In the genomic region with DNA sequence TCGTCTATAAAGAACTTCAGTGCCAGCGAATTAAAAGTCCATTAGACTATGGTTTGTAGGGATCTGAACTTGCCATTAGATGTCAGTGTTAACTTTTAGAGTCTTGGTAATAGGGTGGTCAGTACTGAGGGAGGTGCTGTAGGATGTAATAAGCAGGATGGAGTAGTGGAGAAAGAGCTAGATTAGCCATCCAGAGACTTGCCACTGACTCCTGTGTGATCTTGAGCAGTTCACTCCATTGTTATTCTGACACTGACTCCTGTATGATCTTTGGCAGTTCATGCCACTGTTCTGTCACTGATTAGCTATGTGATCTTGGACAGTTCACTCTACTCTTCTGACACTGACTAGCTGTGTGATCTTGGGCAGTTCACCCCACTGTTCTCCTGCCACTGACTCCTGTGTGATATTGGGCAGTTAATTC, we compare ENCODE assay signal across 8 cellular contexts.
A peak's percentile ranks its signal among the peaks of the same experiment; 100 is the strongest.
DNase-seq lines count a peak whose midpoint lies in the region; ATAC-seq, FAIRE-seq and TF ChIP-seq lines count a peak whose summit lies in the region.

No MANE protein-coding gene starts in this region.

- H3K36me3 Mint-ChIP-seq in MCF 10A (ENCODE audit: insufficient read depth, unreplicated experiment) = peaks cover 12% of the 10 kb centered on the region
- peaks cover 24% of the 10 kb centered on the region for H3K36me3 Mint-ChIP-seq in astrocyte (ENCODE audit: low read depth, unreplicated experiment)
- H3K36me3 Mint-ChIP-seq in mesothelial cell of epicardium = peaks cover 50% of the 10 kb centered on the region

- no peaks in the 10 kb centered on the region for H3K4me1 Mint-ChIP-seq in MCF 10A (ENCODE audit: insufficient read depth, unreplicated experiment)
- peaks cover 7% of the 10 kb centered on the region for H3K4me1 Mint-ChIP-seq in astrocyte (ENCODE audit: low read depth, unreplicated experiment)
- H3K4me1 Mint-ChIP-seq in mesothelial cell of epicardium = no peaks in the 10 kb centered on the region

- intact Hi-C loops in MCF 10A (cut with micrococcal nuclease) (loop anchor here (1.0 to 10.0 kb wide), 3 partner anchors 85 to 188 kb away; no protein-coding TSS in a partner anchor), breast epithelium (cut with DNase I; ENCODE audit: low total_unique reads) (no loop called here), aorta (cut with DNase I) (loop anchor here (1.0 to 10.0 kb wide), 4 partner anchors 80 to 188 kb away; no protein-coding TSS in a partner anchor), posterior cingulate gyrus (cut with DNase I) (loop anchor here (1.0 kb wide), 1 partner anchor 188 kb away; no protein-coding TSS in a partner anchor)

- POLR2A ChIA-PET in MCF 10A (lab: Yijun Ruan, JAX) = interaction anchor here (0.7 to 1.3 kb wide), 4 partner anchors 19 to 187 kb away, joined by 3 to 4 read pairs (median 4); no protein-coding TSS in a partner anchor

- no peaks in the 10 kb centered on the region for H3K27me3 ChIP-seq in breast epithelium
- H3K27me3 ChIP-seq in astrocyte (ENCODE audit: insufficient read depth, low read length) = no peaks in the 10 kb centered on the region
- no peaks in the 10 kb centered on the region for H3K27me3 ChIP-seq in aorta (ENCODE audit: control insufficient read depth in 1 of 2, insufficient read depth in 2 of 2, low read length in 1 of 2)

- no peaks in the 10 kb centered on the region for H4K20me1 ChIP-seq in astrocyte (ENCODE audit: insufficient read depth, low read length)

- H3K4me3 Mint-ChIP-seq in MCF 10A (ENCODE audit: unreplicated experiment) = no peak overlapping the region
- no peak overlapping the region for H3K4me3 Mint-ChIP-seq in astrocyte (ENCODE audit: unreplicated experiment)
- no peak overlapping the region for H3K4me3 Mint-ChIP-seq in mesothelial cell of epicardium

- H3K9me3 ChIP-seq in breast epithelium = no peaks in the 10 kb centered on the region
- H3K9me3 ChIP-seq in astrocyte (ENCODE audit: insufficient read depth, low read depth, low read length) = no peaks in the 10 kb centered on the region
- no peaks in the 10 kb centered on the region for H3K9me3 ChIP-seq in aorta (ENCODE audit: control insufficient read depth, low read length)

- ATAC-seq in aorta (ENCODE audit: low FRiP score) = peak; percentile 93
- ATAC-seq in stimulated activated naive CD8-positive, alpha-beta T cell treated with anti-CD3 and anti-CD28 coated beads, Interleukin-15, Interleukin-2, amounts not matched to agents 100 U/mL and 50 U/mL, for 24 hours = no peak

- H3K9ac ChIP-seq in astrocyte (ENCODE audit: low read length) = no peak overlapping the region

- H3K27me3 Mint-ChIP-seq in MCF 10A (ENCODE audit: insufficient read depth, unreplicated experiment) = no peaks in the 10 kb centered on the region
- no peaks in the 10 kb centered on the region for H3K27me3 Mint-ChIP-seq in astrocyte (ENCODE audit: low read depth, unreplicated experiment)
- no peaks in the 10 kb centered on the region for H3K27me3 Mint-ChIP-seq in mesothelial cell of epicardium (ENCODE audit: low read depth)

- DNase-seq in MCF 10A (ENCODE audit: unreplicated experiment) (peak; percentile 26), breast epithelium (ENCODE audit: low spot score in 2 of 2) (no peak), astrocyte (ENCODE audit: low read depth) (peak; percentile 53), iris pigment epithelial cell (ENCODE audit: low read depth) (peak; percentile 78), aorta (no peak), mesothelial cell of epicardium (ENCODE audit: low spot score in 2 of 2, unreplicated experiment in 2 of 2) (no peak), posterior cingulate gyrus (no peak)
- DNase-seq in stimulated activated naive CD8-positive, alpha-beta T cell treated with anti-CD3 and anti-CD28 coated beads, Interleukin-15, Interleukin-2, amounts not matched to agents 100 U/mL and 50 U/mL, for 24 hours = no peak

- H3K4me3 ChIP-seq in breast epithelium = no peak overlapping the region
- H3K4me3 ChIP-seq in astrocyte (ENCODE audit: insufficient read depth, low read depth, low read length) = no peak overlapping the region
- H3K4me3 ChIP-seq in aorta (ENCODE audit: low read length in 2 of 2) = no peak overlapping the region

- H3K4me2 ChIP-seq in astrocyte (ENCODE audit: low read length) = no peak overlapping the region

- H3K9me3 Mint-ChIP-seq in MCF 10A (ENCODE audit: unreplicated experiment) = peaks cover 6% of the 10 kb centered on the region
- H3K9me3 Mint-ChIP-seq in astrocyte (ENCODE audit: unreplicated experiment) = peaks cover 4% of the 10 kb centered on the region
- peaks cover 47% of the 10 kb centered on the region for H3K9me3 Mint-ChIP-seq in mesothelial cell of epicardium

- no peak overlapping the region for H2AFZ ChIP-seq in astrocyte (ENCODE audit: low read depth, low read length)

- H3K4me1 ChIP-seq in breast epithelium = no peaks in the 10 kb centered on the region
- no peaks in the 10 kb centered on the region for H3K4me1 ChIP-seq in astrocyte (ENCODE audit: insufficient read depth, low read length)
- no peaks in the 10 kb centered on the region for H3K4me1 ChIP-seq in aorta (ENCODE audit: control insufficient read depth in 1 of 2, insufficient read depth in 2 of 2, low read length in 2 of 2)

- peak; percentile 24 for TF ChIP-seq CTCF in MCF 10A (IDR thresholded peaks at IDR 0.05; ENCODE audit: unreplicated experiment)
- peak in 1 of 3 donors; percentile 21 for TF ChIP-seq CTCF in breast epithelium (IDR thresholded peaks at IDR 0.05)
- peak; percentile 33 for TF ChIP-seq CTCF in astrocyte (IDR thresholded peaks at IDR 0.05; ENCODE audit: insufficient read depth, low read depth, low read length)
- no peak for TF ChIP-seq CTCF in mesothelial cell of epicardium (IDR thresholded peaks at IDR 0.05; ENCODE audit: unreplicated experiment)

- TF ChIP-seq POLR2A in breast epithelium (IDR thresholded peaks at IDR 0.05) = no peak

- H3K79me2 ChIP-seq in astrocyte (ENCODE audit: insufficient read depth, low read length) = no peaks in the 10 kb centered on the region

- CTCF ChIA-PET in MCF 10A (lab: Yijun Ruan, JAX) = interaction anchor here (0.5 to 3.5 kb wide), 17 partner anchors 9 to 600 kb away, joined by 3 to 13 read pairs (median 4); a partner anchor contains a TSS

- no TSS peak for BruUV-seq in MCF 10A (replicated peaks; lab: Mats Ljungman, UMichigan)

- peak; percentile 78 for FAIRE-seq in astrocyte (lab: Jason Lieb, UNC)

- 5 to 10% methylated on average over 2 of the region's 2 CpGs for WGBS in aorta, 2 donors

- H3K36me3 ChIP-seq in breast epithelium (no peaks in the 10 kb centered on the region), astrocyte (ENCODE audit: insufficient read depth, low read length) (no peaks in the 10 kb centered on the region), aorta (ENCODE audit: control insufficient read depth in 1 of 2, insufficient read depth in 2 of 2, low read length in 1 of 2) (no peaks in the 10 kb centered on the region)

- H3K27ac Mint-ChIP-seq in MCF 10A (ENCODE audit: low read depth, unreplicated experiment) = no peak overlapping the region
- H3K27ac Mint-ChIP-seq in astrocyte (ENCODE audit: unreplicated experiment) = no peak overlapping the region
- no peak overlapping the region for H3K27ac Mint-ChIP-seq in mesothelial cell of epicardium

- no peak overlapping the region for H3K27ac ChIP-seq in breast epithelium
- no peak overlapping the region for H3K27ac ChIP-seq in astrocyte (ENCODE audit: low read depth, low read length)
- H3K27ac ChIP-seq in aorta (ENCODE audit: low read depth in 1 of 2, low read length in 2 of 2) = no peak overlapping the region

Comparison
In these comparisons a context has a peak if more than half of its experiments do, and no peak if none do; other contexts are left out.
1. DNase-seq: peak in MCF 10A (single experiment), astrocyte (single experiment) and iris pigment epithelial cell (single experiment); none in breast epithelium (0 of 2), aorta (0 of 2), mesothelial cell of epicardium (0 of 2), posterior cingulate gyrus (0 of 10) and stimulated activated naive CD8-positive, alpha-beta T cell treated with anti-CD3 and anti-CD28 coated beads, Interleukin-15, Interleukin-2, amounts not matched to agents 100 U/mL and 50 U/mL, for 24 hours (single experiment).